1 cellular context compared by ENCODE assay signal in the genomic region with DNA sequence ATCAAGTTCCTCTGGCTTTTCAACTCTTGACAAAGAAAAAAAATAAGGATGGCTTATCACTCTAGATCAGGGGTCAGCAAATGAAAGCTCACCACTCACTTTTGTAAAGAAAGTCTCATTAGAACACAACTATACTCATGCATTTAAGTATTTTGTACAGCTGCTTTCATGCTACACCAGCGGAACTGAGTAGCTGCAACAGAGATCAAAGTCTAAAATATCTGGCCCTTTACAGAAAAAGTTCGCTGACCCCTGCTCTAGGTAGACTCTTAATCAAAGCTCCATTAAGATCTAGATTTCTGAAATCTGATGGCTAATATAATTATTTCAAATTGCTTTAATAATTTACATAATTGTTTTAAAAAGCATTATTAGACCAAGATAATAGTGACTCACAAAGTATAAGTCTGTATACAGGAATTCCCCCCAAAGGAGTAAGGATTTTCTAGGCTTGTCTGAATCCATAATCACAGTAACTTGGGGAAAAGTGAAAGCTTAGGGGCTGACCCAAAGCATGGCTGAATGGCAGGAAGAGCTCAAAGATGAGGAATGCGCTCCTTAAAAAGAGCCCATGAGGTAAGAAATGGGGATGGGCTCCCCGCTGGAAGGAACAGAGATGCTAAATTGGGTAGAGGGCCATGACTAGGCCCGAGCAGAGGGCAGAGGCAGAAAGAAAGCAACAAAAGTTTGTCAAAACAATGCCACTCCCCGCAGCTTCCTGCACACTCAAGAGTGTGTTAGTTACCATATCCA.
TF ChIP-seq lines count a peak whose summit lies in the region.

No MANE protein-coding gene starts in this region.

TF ChIP-seq in HepG2, 621 proteins besides CTCF, POLR2A, EP300 and RAD21 (continued from another document and continues in another):
- TF ChIP-seq ZNF570 (CRISPR knock-in tag; IDR thresholded peaks at IDR 0.05; ENCODE audit: borderline replicate concordance) = no peak
- TF ChIP-seq, protein P1, sequence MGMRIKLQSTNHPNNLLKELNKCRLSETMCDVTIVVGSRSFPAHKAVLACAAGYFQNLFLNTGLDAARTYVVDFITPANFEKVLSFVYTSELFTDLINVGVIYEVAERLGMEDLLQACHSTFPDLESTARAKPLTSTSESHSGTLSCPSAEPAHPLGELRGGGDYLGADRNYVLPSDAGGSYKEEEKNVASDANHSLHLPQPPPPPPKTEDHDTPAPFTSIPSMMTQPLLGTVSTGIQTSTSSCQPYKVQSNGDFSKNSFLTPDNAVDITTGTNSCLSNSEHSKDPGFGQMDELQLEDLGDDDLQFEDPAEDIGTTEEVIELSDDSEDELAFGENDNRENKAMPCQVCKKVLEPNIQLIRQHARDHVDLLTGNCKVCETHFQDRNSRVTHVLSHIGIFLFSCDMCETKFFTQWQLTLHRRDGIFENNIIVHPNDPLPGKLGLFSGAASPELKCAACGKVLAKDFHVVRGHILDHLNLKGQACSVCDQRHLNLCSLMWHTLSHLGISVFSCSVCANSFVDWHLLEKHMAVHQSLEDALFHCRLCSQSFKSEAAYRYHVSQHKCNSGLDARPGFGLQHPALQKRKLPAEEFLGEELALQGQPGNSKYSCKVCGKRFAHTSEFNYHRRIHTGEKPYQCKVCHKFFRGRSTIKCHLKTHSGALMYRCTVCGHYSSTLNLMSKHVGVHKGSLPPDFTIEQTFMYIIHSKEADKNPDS (CRISPR knock-in tag; IDR thresholded peaks at IDR 0.05) = no peak
- TF ChIP-seq, protein P2, sequence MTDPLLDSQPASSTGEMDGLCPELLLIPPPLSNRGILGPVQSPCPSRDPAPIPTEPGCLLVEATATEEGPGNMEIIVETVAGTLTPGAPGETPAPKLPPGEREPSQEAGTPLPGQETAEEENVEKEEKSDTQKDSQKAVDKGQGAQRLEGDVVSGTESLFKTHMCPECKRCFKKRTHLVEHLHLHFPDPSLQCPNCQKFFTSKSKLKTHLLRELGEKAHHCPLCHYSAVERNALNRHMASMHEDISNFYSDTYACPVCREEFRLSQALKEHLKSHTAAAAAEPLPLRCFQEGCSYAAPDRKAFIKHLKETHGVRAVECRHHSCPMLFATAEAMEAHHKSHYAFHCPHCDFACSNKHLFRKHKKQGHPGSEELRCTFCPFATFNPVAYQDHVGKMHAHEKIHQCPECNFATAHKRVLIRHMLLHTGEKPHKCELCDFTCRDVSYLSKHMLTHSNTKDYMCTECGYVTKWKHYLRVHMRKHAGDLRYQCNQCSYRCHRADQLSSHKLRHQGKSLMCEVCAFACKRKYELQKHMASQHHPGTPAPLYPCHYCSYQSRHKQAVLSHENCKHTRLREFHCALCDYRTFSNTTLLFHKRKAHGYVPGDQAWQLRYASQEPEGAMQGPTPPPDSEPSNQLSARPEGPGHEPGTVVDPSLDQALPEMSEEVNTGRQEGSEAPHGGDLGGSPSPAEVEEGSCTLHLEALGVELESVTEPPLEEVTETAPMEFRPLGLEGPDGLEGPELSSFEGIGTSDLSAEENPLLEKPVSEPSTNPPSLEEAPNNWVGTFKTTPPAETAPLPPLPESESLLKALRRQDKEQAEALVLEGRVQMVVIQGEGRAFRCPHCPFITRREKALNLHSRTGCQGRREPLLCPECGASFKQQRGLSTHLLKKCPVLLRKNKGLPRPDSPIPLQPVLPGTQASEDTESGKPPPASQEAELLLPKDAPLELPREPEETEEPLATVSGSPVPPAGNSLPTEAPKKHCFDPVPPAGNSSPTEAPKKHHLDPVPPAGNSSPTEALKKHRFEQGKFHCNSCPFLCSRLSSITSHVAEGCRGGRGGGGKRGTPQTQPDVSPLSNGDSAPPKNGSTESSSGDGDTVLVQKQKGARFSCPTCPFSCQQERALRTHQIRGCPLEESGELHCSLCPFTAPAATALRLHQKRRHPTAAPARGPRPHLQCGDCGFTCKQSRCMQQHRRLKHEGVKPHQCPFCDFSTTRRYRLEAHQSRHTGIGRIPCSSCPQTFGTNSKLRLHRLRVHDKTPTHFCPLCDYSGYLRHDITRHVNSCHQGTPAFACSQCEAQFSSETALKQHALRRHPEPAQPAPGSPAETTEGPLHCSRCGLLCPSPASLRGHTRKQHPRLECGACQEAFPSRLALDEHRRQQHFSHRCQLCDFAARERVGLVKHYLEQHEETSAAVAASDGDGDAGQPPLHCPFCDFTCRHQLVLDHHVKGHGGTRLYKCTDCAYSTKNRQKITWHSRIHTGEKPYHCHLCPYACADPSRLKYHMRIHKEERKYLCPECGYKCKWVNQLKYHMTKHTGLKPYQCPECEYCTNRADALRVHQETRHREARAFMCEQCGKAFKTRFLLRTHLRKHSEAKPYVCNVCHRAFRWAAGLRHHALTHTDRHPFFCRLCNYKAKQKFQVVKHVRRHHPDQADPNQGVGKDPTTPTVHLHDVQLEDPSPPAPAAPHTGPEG (CRISPR knock-in tag; IDR thresholded peaks at IDR 0.05) = no peak
- no peak for TF ChIP-seq ZBTB44 (CRISPR knock-in tag; IDR thresholded peaks at IDR 0.05)
- no peak for TF ChIP-seq ZNF512 (CRISPR knock-in tag; IDR thresholded peaks at IDR 0.05)
- TF ChIP-seq RXRB (CRISPR knock-in tag; IDR thresholded peaks at IDR 0.05; ENCODE audit: borderline replicate concordance) = peak; percentile 49; the same call in 1 of the 2 replicates
- TF ChIP-seq ZNF343 (CRISPR knock-in tag; IDR thresholded peaks at IDR 0.05) = no peak
- TF ChIP-seq HNF4A (CRISPR knock-in tag; IDR thresholded peaks at IDR 0.05) = peak; percentile 58
- TF ChIP-seq, protein P3, sequence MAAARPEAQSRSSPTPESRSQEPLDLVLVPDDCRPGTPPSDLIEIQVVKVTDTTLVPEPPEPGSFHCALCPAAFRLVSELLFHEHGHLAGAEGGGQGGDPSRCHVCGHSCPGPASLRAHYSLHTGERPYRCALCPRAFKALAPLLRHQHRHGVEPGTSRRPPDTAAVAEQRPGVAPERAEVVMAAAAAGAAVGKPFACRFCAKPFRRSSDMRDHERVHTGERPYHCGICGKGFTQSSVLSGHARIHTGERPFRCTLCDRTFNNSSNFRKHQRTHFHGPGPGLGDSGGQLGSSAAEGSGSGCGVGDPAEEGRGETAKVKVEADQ (CRISPR knock-in tag; IDR thresholded peaks at IDR 0.05; ENCODE audit: borderline replicate concordance) = no peak
- TF ChIP-seq ISX (CRISPR knock-in tag; conservative IDR thresholded peaks at IDR 0.05) = no peak
- peak; percentile 41; the same call in 1 of the 2 replicates for TF ChIP-seq PAXIP1 (CRISPR knock-in tag; conservative IDR thresholded peaks at IDR 0.05)
- TF ChIP-seq TCF12 (IDR thresholded peaks at IDR 0.05) = no peak
- TF ChIP-seq TCF12 (CRISPR knock-in tag; IDR thresholded peaks at IDR 0.05) = no peak
- no peak for TF ChIP-seq HOXA3 (CRISPR knock-in tag; IDR thresholded peaks at IDR 0.05)
- no peak for TF ChIP-seq ZNF337 (CRISPR knock-in tag; IDR thresholded peaks at IDR 0.05; ENCODE audit: borderline replicate concordance, low read depth)
- TF ChIP-seq GATAD2A (CRISPR knock-in tag; IDR thresholded peaks at IDR 0.05) = peak; percentile 37; the same call in 1 of the 2 replicates
- no peak for TF ChIP-seq JUN (CRISPR knock-in tag; IDR thresholded peaks at IDR 0.05)
- TF ChIP-seq, protein P4, sequence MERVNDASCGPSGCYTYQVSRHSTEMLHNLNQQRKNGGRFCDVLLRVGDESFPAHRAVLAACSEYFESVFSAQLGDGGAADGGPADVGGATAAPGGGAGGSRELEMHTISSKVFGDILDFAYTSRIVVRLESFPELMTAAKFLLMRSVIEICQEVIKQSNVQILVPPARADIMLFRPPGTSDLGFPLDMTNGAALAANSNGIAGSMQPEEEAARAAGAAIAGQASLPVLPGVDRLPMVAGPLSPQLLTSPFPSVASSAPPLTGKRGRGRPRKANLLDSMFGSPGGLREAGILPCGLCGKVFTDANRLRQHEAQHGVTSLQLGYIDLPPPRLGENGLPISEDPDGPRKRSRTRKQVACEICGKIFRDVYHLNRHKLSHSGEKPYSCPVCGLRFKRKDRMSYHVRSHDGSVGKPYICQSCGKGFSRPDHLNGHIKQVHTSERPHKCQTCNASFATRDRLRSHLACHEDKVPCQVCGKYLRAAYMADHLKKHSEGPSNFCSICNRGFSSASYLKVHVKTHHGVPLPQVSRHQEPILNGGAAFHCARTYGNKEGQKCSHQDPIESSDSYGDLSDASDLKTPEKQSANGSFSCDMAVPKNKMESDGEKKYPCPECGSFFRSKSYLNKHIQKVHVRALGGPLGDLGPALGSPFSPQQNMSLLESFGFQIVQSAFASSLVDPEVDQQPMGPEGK (CRISPR knock-in tag; IDR thresholded peaks at IDR 0.05) = no peak
- TF ChIP-seq, protein P5, sequence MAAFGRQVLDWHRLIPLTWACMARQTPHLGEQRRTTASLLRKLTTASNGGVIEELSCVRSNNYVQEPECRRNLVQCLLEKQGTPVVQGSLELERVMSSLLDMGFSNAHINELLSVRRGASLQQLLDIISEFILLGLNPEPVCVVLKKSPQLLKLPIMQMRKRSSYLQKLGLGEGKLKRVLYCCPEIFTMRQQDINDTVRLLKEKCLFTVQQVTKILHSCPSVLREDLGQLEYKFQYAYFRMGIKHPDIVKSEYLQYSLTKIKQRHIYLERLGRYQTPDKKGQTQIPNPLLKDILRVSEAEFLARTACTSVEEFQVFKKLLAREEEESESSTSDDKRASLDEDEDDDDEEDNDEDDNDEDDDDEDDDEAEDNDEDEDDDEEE (CRISPR knock-in tag; IDR thresholded peaks at IDR 0.05) = no peak
- TF ChIP-seq ZNF747 (CRISPR knock-in tag; IDR thresholded peaks at IDR 0.05; ENCODE audit: borderline replicate concordance) = no peak
- TF ChIP-seq USF2 (IDR thresholded peaks at IDR 0.05; ENCODE audit: low read depth, low read length) = no peak
- no peak for TF ChIP-seq USF2 (CRISPR knock-in tag; IDR thresholded peaks at IDR 0.05; ENCODE audit: borderline replicate concordance)
